In genomic region chr6:40722553-40723258, GRCh38 we compare ENCODE assay signal across 17 cellular contexts.
DNase-seq lines count a peak whose midpoint lies in the region; ATAC-seq and TF ChIP-seq lines count a peak whose summit lies in the region.
"Had no signal": no experiment of that assay in that cellular context is flagged by ENCODE, and none has a peak within 500 bp of the region (broad histone marks: within the 10 kb centered on the region; RNA-seq: fewer than 3 reads in every experiment).

No MANE protein-coding gene starts in this region.

- no peaks in the 10 kb centered on the region for H3K27me3 ChIP-seq in WERI-Rb-1 (ENCODE audit: insufficient read depth, low read depth, severe bottlenecking)
- H3K27me3 ChIP-seq: thyroid gland had no signal

- POLR2A ChIA-PET in HEK293 (lab: Yijun Ruan, JAX): no interaction called here

- H3K4me3 ChIP-seq in HEK293 (ENCODE audit: low read depth, low read length) (no peak overlapping the region), WERI-Rb-1 (ENCODE audit: low read depth, low read length) (no peak overlapping the region)
- H3K4me3 ChIP-seq: thyroid gland had no signal

- ATAC-seq in sciatic nerve (peak; percentile 78), GM19455 (IDR thresholded peaks at IDR 0.05; ENCODE audit: unreplicated experiment) (no peak)
- ATAC-seq: activated CD4-positive, CD25-positive, alpha-beta regulatory T cell treated with anti-CD3 and anti-CD28 coated beads, Interleukin-2, amount 50 U/mL, for 24 hours; right cardiac atrium; T-helper 17 cell had no signal

- no peaks in the 10 kb centered on the region for H3K9me3 ChIP-seq in HEK293 (ENCODE audit: control insufficient read depth, insufficient read depth, low read depth, low read length)
- H3K9me3 ChIP-seq in WERI-Rb-1 (ENCODE audit: severe bottlenecking): no peaks in the 10 kb centered on the region
- H3K9me3 ChIP-seq: thyroid gland had no signal

- TF ChIP-seq CTCF in HEK293 (tag by site-specific recombination; IDR thresholded peaks at IDR 0.05) (no peak), WERI-Rb-1 (IDR thresholded peaks at IDR 0.05; ENCODE audit: low read depth, low read length) (no peak)

- DNase-seq in WERI-Rb-1: no peak
- DNase-seq in kidney glomerular epithelial cell (lab: John Stamatoyannopoulos, UW): peak; percentile 79
- no peak for DNase-seq in sciatic nerve (ENCODE audit: low spot score)
- no peak for DNase-seq in NCI-H345 treated with DMSO at 0.1 percent for 48 hours (lab: John Stamatoyannopoulos, UW; ENCODE audit: unreplicated experiment)
- DNase-seq in NCI-H1436 (lab: John Stamatoyannopoulos, UW): no peak
- DNase-seq in NCI-H82 (lab: John Stamatoyannopoulos, UW): no peak
- DNase-seq: activated naive CD4-positive, alpha-beta T cell treated with anti-CD3 and anti-CD28 coated beads, Interleukin-2, amount 10 ng/mL, durations not matched to agents 7 days and 5 days; effector CD8-positive, alpha-beta T cell; mammary epithelial cell; NCI-H2081 treated with DMSO at 0.1 percent for 48 hours; right cardiac atrium; stimulated activated CD4-positive, alpha-beta T cell treated with anti-CD3 and anti-CD28 coated beads, Interleukin-4, amount 100 ng/mL, for 1 hour; T-helper 17 cell; thyroid gland had no signal

- CTCF ChIA-PET in HEK293 (lab: Yijun Ruan, JAX): interaction anchor here (0.6 kb wide), 1 partner anchor 577 kb away, joined by 6 read pairs; no protein-coding TSS in a partner anchor

- H3K27ac ChIP-seq in HEK293 (ENCODE audit: extremely low read depth, low read depth, low read length) (no peak overlapping the region), WERI-Rb-1 (peak overlapping the region; percentile 88)
- H3K27ac ChIP-seq: thyroid gland had no signal

- no peaks in the 10 kb centered on the region for H3K36me3 ChIP-seq in HEK293 (ENCODE audit: control insufficient read depth in 2 of 2, insufficient read depth in 1 of 2, low read length in 2 of 2)
- H3K36me3 ChIP-seq in WERI-Rb-1: no peaks in the 10 kb centered on the region
- H3K36me3 ChIP-seq: thyroid gland had no signal

- no peaks in the 10 kb centered on the region for H3K4me1 ChIP-seq in HEK293 (ENCODE audit: control insufficient read depth, insufficient read depth, low read length)

- intact Hi-C loops in sciatic nerve (cut with DNase I): no loop called here

TF ChIP-seq in HEK293, 187 proteins besides CTCF, POLR2A, EP300 and RAD21:
- TF ChIP-seq ZBTB11 (tag by site-specific recombination; conservative IDR thresholded peaks at IDR 0.05; ENCODE audit: low read depth) (no peak), ZNF704 (tag by site-specific recombination; IDR thresholded peaks at IDR 0.05) (no peak), ZFHX2 (tag by site-specific recombination; conservative IDR thresholded peaks at IDR 0.05) (peak; percentile 41; the same call in 1 of the 2 replicates), EGR2 (tag by site-specific recombination; IDR thresholded peaks at IDR 0.05; ENCODE audit: low read depth) (0 out of 2 replicates have a peak, but pooled peaks have one; percentile 33)
